ENCODE assay signal across 17 cellular contexts in genomic region chr17:1008008-1008761, GRCh38. TPM values are rescaled to one million over a fixed set of nuclear protein-coding genes. Genes with fewer than 3 reads are reported as not detected.
DNase-seq lines count a peak whose midpoint lies in the region; ATAC-seq and TF ChIP-seq lines count a peak whose summit lies in the region.
"Had no signal": no experiment of that assay in that cellular context is flagged by ENCODE, and none has a peak within 500 bp of the region (broad histone marks: within the 10 kb centered on the region; RNA-seq: fewer than 3 reads in every experiment).

No MANE protein-coding gene starts in this region.

- no peaks in the 10 kb centered on the region for H3K27me3 ChIP-seq in vagina
- H3K27me3 ChIP-seq: SJCRH30 had no signal

- H3K4me1 ChIP-seq in vagina = peaks cover 61% of the 10 kb centered on the region

- no peak overlapping the region for H3K4me3 ChIP-seq in vagina
- H3K4me3 ChIP-seq: GM23248, SJCRH30 had no signal

- H3K9me3 ChIP-seq in vagina = no peaks in the 10 kb centered on the region
- H3K9me3 ChIP-seq: SJCRH30 had no signal

- peaks cover 0 to 68% of the 10 kb centered on the region in 2 donors for H3K36me3 ChIP-seq in vagina

- no peak for TF ChIP-seq POLR2A in vagina (IDR thresholded peaks at IDR 0.05)

- intact Hi-C loops in left cardiac atrium (cut with DNase I) = no loop called here
- intact Hi-C loops in sciatic nerve (cut with DNase I) = loop anchor here (10.0 kb wide), 1 partner anchor 47 kb away; no protein-coding TSS in a partner anchor
- intact Hi-C loops in vagina (cut with DNase I) = no loop called here

- peak overlapping the region; percentile 76 for H3K27ac ChIP-seq in vagina
- H3K27ac ChIP-seq: 22Rv1, GM23248, SJCRH30 had no signal

- no peak for TF ChIP-seq CTCF in vagina (IDR thresholded peaks at IDR 0.05)

- ATAC-seq in left cardiac atrium (peak; percentile 40 to 66), sciatic nerve (peak; percentile 83)
- ATAC-seq: CD8-positive, alpha-beta T cell had no signal

- DNase-seq in DMS 273 (lab: John Stamatoyannopoulos, UW; ENCODE audit: unreplicated experiment) (peak; percentile 56), DMS 273 treated with DMSO at 0.1 percent for 48 hours (lab: John Stamatoyannopoulos, UW) (no peak), left cardiac atrium (no peak), sciatic nerve (ENCODE audit: low spot score) (no peak), vagina (ENCODE audit: extremely low spot score in 2 of 2) (no peak), AG20443 (ENCODE audit: low spot score) (no peak), superior temporal gyrus (ENCODE audit: extremely low spot score) (no peak), NAMALWA (ENCODE audit: low spot score) (no peak)
- DNase-seq: activated CD4-positive, alpha-beta T cell treated with anti-CD3 and anti-CD28 coated beads, Interleukin-2, amount 50 U/mL, for 1 hour; activated T-cell treated with anti-CD3 and anti-CD28 coated beads, Interleukin-2, amount 50 U/mL, for 48 hours; CD8-positive, alpha-beta T cell; cortex of kidney; GM23248; NCI-H2171 treated with DMSO at 0.1 percent for 48 hours; SJCRH30; small intestine had no signal

RNA-seq across cellular contexts. Expression of gene TIMM22, which starts 11.3 kb away (rescaled TPM):
- total RNA-seq in left cardiac atrium (10 to 100 TPM; 13.2 to 15.6 TPM), sciatic nerve (9.3 TPM), vagina (8.8 TPM)

RNA-seq across cellular contexts. Expression of gene NXN, which starts 28.6 kb away (rescaled TPM):
- total RNA-seq in left cardiac atrium (10 to 100 TPM; 16.7 to 20.8 TPM), sciatic nerve (44.3 TPM), vagina (51.6 TPM)
